18 cellular contexts compared by ENCODE assay signal in genomic region chr3:68880632-68881031, GRCh38. TPM values are rescaled to one million over a fixed set of nuclear protein-coding genes. Genes with fewer than 3 reads are reported as not detected.
DNase-seq lines count a peak whose midpoint lies in the region; ATAC-seq and TF ChIP-seq lines count a peak whose summit lies in the region.
"Had no signal": no experiment of that assay in that cellular context is flagged by ENCODE, and none has a peak within 500 bp of the region (broad histone marks: within the 10 kb centered on the region; RNA-seq: fewer than 3 reads in every experiment).

No MANE protein-coding gene starts in this region.

- intact Hi-C loops in stomach (cut with DNase I; ENCODE audit: low total_unique reads) (no loop called here), aorta (cut with DNase I) (no loop called here)

- H3K36me3 Mint-ChIP-seq in glutamatergic neuron (ENCODE audit: unreplicated experiment) = peaks cover 5% of the 10 kb centered on the region
- peaks cover 0 to 12% (median 3%) of the 10 kb centered on the region in 3 experiments; a peak in 1 of 7 replicates for H3K36me3 Mint-ChIP-seq in H9 (ENCODE audit: insufficient read depth in 1 of 3, low read depth in 3 of 3)
- H3K36me3 Mint-ChIP-seq: CD4-positive, alpha-beta memory T cell had no signal

- DNase-seq in NCI-H82 (lab: John Stamatoyannopoulos, UW) (peak; percentile 77), glutamatergic neuron (no peak), mucosa of gallbladder (ENCODE audit: low spot score) (peak; percentile 12), stomach (no peak), H9 (no peak), cerebellar nuclear complex (lab: John Stamatoyannopoulos, UW) (no peak), aorta (no peak)
- DNase-seq in activated T-cell treated with anti-CD3 and anti-CD28 coated beads, Interleukin-2, amount 50 U/mL, for 1 hour = no peak
- DNase-seq: BE2C; CD4-positive, alpha-beta memory T cell; DMS79; GDM1; GOT3 had no signal

- no peak overlapping the region for H2BK120ac ChIP-seq in H9 (ENCODE audit: low read depth, low read length, poor library complexity, severe bottlenecking)

- TF ChIP-seq POLR2A in stomach (IDR thresholded peaks at IDR 0.05) = no peak

- no peak overlapping the region for H4K8ac ChIP-seq in H9 (replicated peaks; ENCODE audit: insufficient read length, low read depth, low read length)

- H4K20me1 ChIP-seq in H9 (ENCODE audit: control insufficient read depth, insufficient read depth, insufficient read length) = no peaks in the 10 kb centered on the region

- H2AFZ ChIP-seq in H9 (ENCODE audit: low read length) = no peak overlapping the region

- WGBS in stomach, 5 donors = 50 to 55% (median 53%) methylated on average over 5 of the region's 5 CpGs
- no CpG with 5 or more reads among the region's 5 CpGs for WGBS in H9 (ENCODE audit: extremely low coverage, insufficient read length, low lambda C conversion rate)
- 56 to 60% methylated on average over 5 of the region's 5 CpGs for WGBS in aorta, 2 donors

- peak overlapping the region in 3 of 4 donors; percentile 15 to 28 (median 16) for H3K4me3 ChIP-seq in stomach
- H3K4me3 ChIP-seq in aorta (ENCODE audit: low read length in 2 of 2) = no peak overlapping the region
- H3K4me3 ChIP-seq: A549, HAP-1 had no signal

- H3K4ac ChIP-seq in H9 (ENCODE audit: low read depth, low read length) = no peak overlapping the region

- no peak overlapping the region for H2BK5ac ChIP-seq in H9 (ENCODE audit: insufficient read length, low read length)

- H3K56ac ChIP-seq in H9 (ENCODE audit: insufficient read length, low read depth, low read length) = no peak overlapping the region

- H3K4me1 Mint-ChIP-seq in glutamatergic neuron (ENCODE audit: low read depth, unreplicated experiment) (peaks cover 22% of the 10 kb centered on the region), H9 (peaks cover 7 to 8% of the 10 kb centered on the region in 2 experiments; a peak in 2 of 4 replicates)
- H3K4me1 Mint-ChIP-seq: CD4-positive, alpha-beta memory T cell had no signal

- H3K27ac Mint-ChIP-seq in glutamatergic neuron (ENCODE audit: unreplicated experiment) (peak overlapping the region; percentile 35), H9 (0 out of 7 replicates have a peak overlapping the region, but pooled peaks of 1 of the 3 experiments have one; percentile 57)
- H3K27ac Mint-ChIP-seq: CD4-positive, alpha-beta memory T cell had no signal

- no peaks in the 10 kb centered on the region for H3K9me3 ChIP-seq in stomach
- no peaks in the 10 kb centered on the region for H3K9me3 ChIP-seq in H9 (ENCODE audit: control insufficient read depth, low read depth, low read length)
- H3K9me3 ChIP-seq in aorta (ENCODE audit: control insufficient read depth, low read length) = no peaks in the 10 kb centered on the region
- H3K9me3 ChIP-seq: A549, BE2C, HAP-1 had no signal

- no peak overlapping the region for H3K4me3 Mint-ChIP-seq in glutamatergic neuron (ENCODE audit: unreplicated experiment)
- H3K4me3 Mint-ChIP-seq in H9 = no peak overlapping the region
- H3K4me3 Mint-ChIP-seq: CD4-positive, alpha-beta memory T cell had no signal

- H2AK5ac ChIP-seq in H9 (ENCODE audit: insufficient read length, low read length) = no peak overlapping the region

- H3K14ac ChIP-seq in H9 (ENCODE audit: insufficient read depth, low read length) = no peak overlapping the region

- no peaks in the 10 kb centered on the region for H3K79me2 ChIP-seq in H9 (ENCODE audit: insufficient read depth, low read length)

- H3K18ac ChIP-seq in H9 (ENCODE audit: insufficient read length, low read depth, low read length) = no peak overlapping the region

- no peak overlapping the region for H2BK20ac ChIP-seq in H9 (ENCODE audit: low read depth, low read length, poor library complexity, severe bottlenecking)

- peak overlapping the region in 1 of 5 donors; percentile 60 for H3K27ac ChIP-seq in stomach
- no peak overlapping the region for H3K27ac ChIP-seq in H9 (ENCODE audit: insufficient read length, low read depth, low read length)
- no peak overlapping the region for H3K27ac ChIP-seq in aorta (ENCODE audit: low read depth in 1 of 2, low read length in 2 of 2)
- H3K27ac ChIP-seq: A549, C4-2B had no signal

- TF ChIP-seq CTCF in glutamatergic neuron (IDR thresholded peaks at IDR 0.05; ENCODE audit: partially characterized antibody, unreplicated experiment) (no peak), stomach (IDR thresholded peaks at IDR 0.05) (no peak), H9 (conservative IDR thresholded peaks at IDR 0.05) (no peak)

- H3K36me3 ChIP-seq in stomach (no peaks in the 10 kb centered on the region), aorta (ENCODE audit: control insufficient read depth in 1 of 2, insufficient read depth in 2 of 2, low read length in 1 of 2) (no peaks in the 10 kb centered on the region)
- H3K36me3 ChIP-seq: BE2C, HAP-1 had no signal

- H2BK15ac ChIP-seq in H9 (ENCODE audit: low read depth, low read length) = no peak overlapping the region

- no peak overlapping the region for H3K4me2 ChIP-seq in H9 (ENCODE audit: insufficient read depth, insufficient read length, low read length)
- H3K4me2 ChIP-seq: A549 had no signal

- H2BK12ac ChIP-seq in H9 (ENCODE audit: insufficient read length, low read depth, low read length) = no peak overlapping the region

- H3K23me2 ChIP-seq in H9 (ENCODE audit: insufficient read length, low read depth, low read length, poor library complexity, severe bottlenecking) = no peaks in the 10 kb centered on the region

- H3K27me3 ChIP-seq in stomach (no peaks in the 10 kb centered on the region), H9 (ENCODE audit: insufficient read depth, low read length) (no peaks in the 10 kb centered on the region), aorta (ENCODE audit: control insufficient read depth in 1 of 2, insufficient read depth in 2 of 2, low read length in 1 of 2) (no peaks in the 10 kb centered on the region)

- peaks cover 3% of the 10 kb centered on the region for H3K9me3 Mint-ChIP-seq in glutamatergic neuron (ENCODE audit: unreplicated experiment)
- no peaks in the 10 kb centered on the region; a peak in 1 of 5 replicates for H3K9me3 Mint-ChIP-seq in H9

- H3K4me1 ChIP-seq in stomach = no peaks in the 10 kb centered on the region
- no peaks in the 10 kb centered on the region for H3K4me1 ChIP-seq in H9 (ENCODE audit: insufficient read depth, low read length)
- no peaks in the 10 kb centered on the region for H3K4me1 ChIP-seq in aorta (ENCODE audit: control insufficient read depth in 1 of 2, insufficient read depth in 2 of 2, low read length in 2 of 2)
- H3K4me1 ChIP-seq: A549, BE2C, HAP-1 had no signal

- H3K27me3 Mint-ChIP-seq in glutamatergic neuron (ENCODE audit: unreplicated experiment) (no peaks in the 10 kb centered on the region), H9 (ENCODE audit: low read depth) (no peaks in the 10 kb centered on the region)

- no peaks in the 10 kb centered on the region for H3K79me1 ChIP-seq in H9 (ENCODE audit: insufficient read depth, low read depth, low read length, poor library complexity, severe bottlenecking)

- H4K91ac ChIP-seq in H9 (ENCODE audit: insufficient read length, low read depth, low read length) = no peak overlapping the region

- H3T11ph ChIP-seq in H9 (ENCODE audit: low read length) = no peak overlapping the region

- H3K9ac ChIP-seq in H9 (ENCODE audit: extremely low read depth, insufficient read length, low read length) = no peak overlapping the region

- no peak for ATAC-seq in aorta (ENCODE audit: low FRiP score)
- ATAC-seq: A549, HepG2 had no signal

- TF ChIP-seq EP300 in stomach (IDR thresholded peaks at IDR 0.05) = no peak

- H3K23ac ChIP-seq in H9 (ENCODE audit: insufficient read length, low read depth, low read length) = no peak overlapping the region

- H4K5ac ChIP-seq in H9 (ENCODE audit: insufficient read length, low read depth, low read length) = no peak overlapping the region

RNA-seq across cellular contexts. Expression of gene TAFA4, which starts 51.7 kb away (rescaled TPM):
- not detected for total RNA-seq in glutamatergic neuron (ENCODE audit: unreplicated experiment)
- 0.81 TPM for total RNA-seq in mucosa of gallbladder
- 10 to 100 TPM in 1 of 5 donors, 1 to 10 TPM in 2, not detected in 2; 1.8 to 30.9 (median 4.0) TPM for total RNA-seq in stomach
- under 1 TPM in 2 of 3 donors, not detected in 1; 0.19 to 0.61 TPM for polyA plus RNA-seq in stomach
- 2.3 and 3.0 TPM in 2 replicates for total RNA-seq in H9 (2021)
- not detected for total RNA-seq in aorta
- polyA plus RNA-seq in aorta = not detected
- total RNA-seq: CD4-positive, alpha-beta memory T cell had no signal
- polyA plus RNA-seq: A549; AG04450; CD4-positive, alpha-beta memory T cell had no signal

Comparison
In these comparisons a context has a peak if more than half of its experiments do, and no peak if none do; other contexts are left out.
1. DNase-seq: peak in NCI-H82 (single experiment) and mucosa of gallbladder (single experiment); none in glutamatergic neuron (single experiment), stomach (single experiment), H9 (single experiment), cerebellar nuclear complex (0 of 2), aorta (0 of 2) and activated T-cell treated with anti-CD3 and anti-CD28 coated beads, Interleukin-2, amount 50 U/mL, for 1 hour (single experiment).
2. H3K4me3 ChIP-seq: peak in stomach (3 of 4); none in aorta (0 of 2).